ENCODE assay signal across 17 cellular contexts in the genomic region with DNA sequence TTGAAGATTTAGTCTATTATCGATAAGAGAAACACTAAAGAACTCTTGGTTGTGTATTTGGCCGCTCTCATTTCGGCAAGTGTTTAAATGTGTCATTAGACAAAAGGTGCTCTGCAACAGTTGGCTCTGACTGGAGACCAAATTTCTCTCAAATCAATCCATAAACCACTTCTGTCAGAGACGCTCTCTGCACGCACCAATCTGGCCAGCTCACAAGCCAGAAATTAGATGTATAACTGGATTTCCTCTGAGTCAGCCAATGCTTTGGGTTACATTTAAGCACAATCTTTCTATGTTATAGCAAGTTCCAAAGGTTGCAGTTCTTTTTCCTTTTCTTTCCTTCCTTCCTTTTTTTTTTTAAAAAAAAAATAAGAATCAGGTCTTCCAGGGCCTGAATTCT. TPM values are rescaled to one million over a fixed set of nuclear protein-coding genes. Genes with fewer than 3 reads are reported as not detected.
DNase-seq lines count a peak whose midpoint lies in the region; ATAC-seq and TF ChIP-seq lines count a peak whose summit lies in the region.
"Had no signal": no experiment of that assay in that cellular context is flagged by ENCODE, and none has a peak within 500 bp of the region (broad histone marks: within the 10 kb centered on the region; RNA-seq: fewer than 3 reads in every experiment).

No MANE protein-coding gene starts in this region.

- H3K27ac ChIP-seq in GM23338 (ENCODE audit: low read depth) = no peak overlapping the region
- H3K27ac ChIP-seq: HL-60, Peyer's patch had no signal

- H3K4me3 ChIP-seq in AG04449 (ENCODE audit: low read depth, low read length) = no peak overlapping the region
- H3K4me3 ChIP-seq in GM23338 = no peak overlapping the region
- H3K4me3 ChIP-seq: Peyer's patch had no signal

- peaks cover 1% of the 10 kb centered on the region for H3K27me3 Mint-ChIP-seq in GM23338 (ENCODE audit: insufficient read depth, low read depth, poor library complexity)
- H3K27me3 Mint-ChIP-seq in activated naive CD4-positive, alpha-beta T cell treated with anti-CD3 and anti-CD28 coated beads for 36 hours (ENCODE audit: low read depth) = no peaks in the 10 kb centered on the region

- 0 out of 2 replicates have a peak overlapping the region, but pooled peaks have one; percentile 28 for H2AFZ ChIP-seq in GM23338

- no peaks in the 10 kb centered on the region for H3K79me2 ChIP-seq in GM23338 (replicated peaks; ENCODE audit: insufficient read depth)

- H3K4me1 Mint-ChIP-seq in GM23338 = peaks cover 15% of the 10 kb centered on the region
- H3K4me1 Mint-ChIP-seq in activated naive CD4-positive, alpha-beta T cell treated with anti-CD3 and anti-CD28 coated beads for 36 hours (ENCODE audit: low read depth) = peaks cover 70% of the 10 kb centered on the region

- H3K4me3 Mint-ChIP-seq in GM23338 = no peak overlapping the region
- no peak overlapping the region for H3K4me3 Mint-ChIP-seq in activated naive CD4-positive, alpha-beta T cell treated with anti-CD3 and anti-CD28 coated beads for 36 hours
- H3K4me3 Mint-ChIP-seq: H9 had no signal

- H3K27ac Mint-ChIP-seq in GM23338 = no peak overlapping the region
- H3K27ac Mint-ChIP-seq in activated naive CD4-positive, alpha-beta T cell treated with anti-CD3 and anti-CD28 coated beads for 36 hours = no peak overlapping the region
- H3K27ac Mint-ChIP-seq: H9 had no signal

- no peaks in the 10 kb centered on the region for H3K36me3 Mint-ChIP-seq in GM23338 (ENCODE audit: low read depth)
- no peaks in the 10 kb centered on the region for H3K36me3 Mint-ChIP-seq in activated naive CD4-positive, alpha-beta T cell treated with anti-CD3 and anti-CD28 coated beads for 36 hours (ENCODE audit: low read depth)

- H3K27me3 ChIP-seq in GM23338 (ENCODE audit: insufficient read depth) = no peaks in the 10 kb centered on the region
- H3K27me3 ChIP-seq: Peyer's patch had no signal

- no peaks in the 10 kb centered on the region for H3K4me1 ChIP-seq in GM23338 (ENCODE audit: insufficient read depth)
- H3K4me1 ChIP-seq: Peyer's patch had no signal

- POLR2A ChIA-PET in AG04449 (lab: Yijun Ruan, JAX) = no interaction called here

- no peaks in the 10 kb centered on the region for H4K20me1 ChIP-seq in GM23338 (replicated peaks; ENCODE audit: insufficient read depth)

- no peaks in the 10 kb centered on the region for H3K9me2 ChIP-seq in GM23338 (ENCODE audit: insufficient read depth)

- H3K9me3 Mint-ChIP-seq in GM23338 = no peaks in the 10 kb centered on the region
- no peaks in the 10 kb centered on the region for H3K9me3 Mint-ChIP-seq in activated naive CD4-positive, alpha-beta T cell treated with anti-CD3 and anti-CD28 coated beads for 36 hours
- H3K9me3 Mint-ChIP-seq: H9 had no signal

- CTCF ChIA-PET in AG04449 (lab: Yijun Ruan, JAX) = interaction anchor here (0.7 to 2.6 kb wide), 3 partner anchors 28 to 604 kb away, joined by 3 to 9 read pairs (median 3); no protein-coding TSS in a partner anchor
- CTCF ChIA-PET in activated naive CD4-positive, alpha-beta T cell treated with anti-CD3 and anti-CD28 coated beads for 36 hours (lab: Charles Lee) = no interaction called here

- no peak overlapping the region for H3K4me2 ChIP-seq in GM23338

- DNase-seq in AG04449 (ENCODE audit: low read depth, low spot score) = peak; percentile 14
- no peak for DNase-seq in GM23338 (ENCODE audit: low spot score)
- DNase-seq in amniotic stem cell (lab: John Stamatoyannopoulos, UW) = peak; percentile 11
- DNase-seq in fibroblast of peridontal ligament (ENCODE audit: extremely low read depth) = peak; percentile 67
- no peak for DNase-seq in superior temporal gyrus (ENCODE audit: extremely low spot score)
- no peak for DNase-seq in DMS153 treated with DMSO at 0.1 percent for 48 hours (lab: John Stamatoyannopoulos, UW; ENCODE audit: unreplicated experiment)
- DNase-seq in activated naive CD4-positive, alpha-beta T cell treated with anti-CD3 and anti-CD28 coated beads for 36 hours = no peak
- DNase-seq: C1 segment of cervical spinal cord, DND-41, H9, NCI-H1417 treated with DMSO at 0.1 percent for 48 hours, NCI-H2029 treated with DMSO at 0.1 percent for 48 hours, NCI-H748 treated with DMSO at 0.1 percent for 48 hours, Peyer's patch had no signal

- H3K36me3 ChIP-seq in GM23338 (ENCODE audit: insufficient read depth) = no peaks in the 10 kb centered on the region
- H3K36me3 ChIP-seq: Peyer's patch had no signal

- no peaks in the 10 kb centered on the region for H3F3A ChIP-seq in GM23338 (replicated peaks; ENCODE audit: low read depth)

- no peak for ATAC-seq in GM23338
- ATAC-seq in GM19023 (IDR thresholded peaks at IDR 0.05; ENCODE audit: unreplicated experiment) = no peak
- ATAC-seq: Right ventricle myocardium inferior had no signal

- no peak for TF ChIP-seq CTCF in AG04449 (IDR thresholded peaks at IDR 0.05; ENCODE audit: insufficient read depth, low read length, missing control alignments)
- TF ChIP-seq CTCF in GM23338 (conservative IDR thresholded peaks at IDR 0.05; ENCODE audit: low read depth in 2 of 2) = no peak

- intact Hi-C loops in activated naive CD4-positive, alpha-beta T cell treated with anti-CD3 and anti-CD28 coated beads for 36 hours (cut with micrococcal nuclease) = no loop called here

TF ChIP-seq in GM23338, 12 proteins besides CTCF, POLR2A, EP300 and RAD21 (continues in another document):
- no peak for TF ChIP-seq JUNB (IDR thresholded peaks at IDR 0.05; ENCODE audit: unreplicated experiment)
- TF ChIP-seq POLR2AphosphoS5 (IDR thresholded peaks at IDR 0.05; ENCODE audit: low read depth) = no peak
- TF ChIP-seq, protein P1, sequence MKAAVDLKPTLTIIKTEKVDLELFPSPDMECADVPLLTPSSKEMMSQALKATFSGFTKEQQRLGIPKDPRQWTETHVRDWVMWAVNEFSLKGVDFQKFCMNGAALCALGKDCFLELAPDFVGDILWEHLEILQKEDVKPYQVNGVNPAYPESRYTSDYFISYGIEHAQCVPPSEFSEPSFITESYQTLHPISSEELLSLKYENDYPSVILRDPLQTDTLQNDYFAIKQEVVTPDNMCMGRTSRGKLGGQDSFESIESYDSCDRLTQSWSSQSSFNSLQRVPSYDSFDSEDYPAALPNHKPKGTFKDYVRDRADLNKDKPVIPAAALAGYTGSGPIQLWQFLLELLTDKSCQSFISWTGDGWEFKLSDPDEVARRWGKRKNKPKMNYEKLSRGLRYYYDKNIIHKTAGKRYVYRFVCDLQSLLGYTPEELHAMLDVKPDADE (IDR thresholded peaks at IDR 0.05) = no peak
- TF ChIP-seq EZH2 (IDR thresholded peaks at IDR 0.05; ENCODE audit: low read depth, unreplicated experiment) = no peak
- no peak for TF ChIP-seq NANOG (IDR thresholded peaks at IDR 0.05; ENCODE audit: borderline replicate concordance)
- TF ChIP-seq STAT1 (IDR thresholded peaks at IDR 0.05; ENCODE audit: unreplicated experiment) = no peak
- no peak for TF ChIP-seq ZNF331 (CRISPR knock-in tag; IDR thresholded peaks at IDR 0.05; ENCODE audit: low read depth)
- TF ChIP-seq EZH2phosphoT487 (IDR thresholded peaks at IDR 0.05; ENCODE audit: unreplicated experiment) = no peak
- no peak for TF ChIP-seq ZNF114 (CRISPR knock-in tag; IDR thresholded peaks at IDR 0.05)
- no peak for TF ChIP-seq CREB1 (CRISPR knock-in tag; IDR thresholded peaks at IDR 0.05; ENCODE audit: low read depth)

RNA-seq across cellular contexts. Expression of gene PARVA, which starts 17.6 kb away (rescaled TPM):
- total RNA-seq in GM23338 (2014; rRNA removed; shearing (Covaris generic)) = 6.9 and 7.6 TPM in 2 replicates
- polyA plus RNA-seq in GM23338 (2016; fragmentation: Nextera tagmentation; extraction: Ambion mirVana) = 5.1 and 5.8 TPM in 2 replicates
- under 1 TPM; 0.22 to 0.38 TPM for total RNA-seq in activated naive CD4-positive, alpha-beta T cell treated with anti-CD3 and anti-CD28 coated beads for 36 hours

Comparison
In these comparisons a context has a peak if more than half of its experiments do, and no peak if none do; other contexts are left out.
1. DNase-seq: peak in AG04449 (single experiment), amniotic stem cell (single experiment) and fibroblast of peridontal ligament (single experiment); none in GM23338 (single experiment), superior temporal gyrus (single experiment), DMS153 treated with DMSO at 0.1 percent for 48 hours (single experiment) and activated naive CD4-positive, alpha-beta T cell treated with anti-CD3 and anti-CD28 coated beads for 36 hours (single experiment).